In the genomic region with DNA sequence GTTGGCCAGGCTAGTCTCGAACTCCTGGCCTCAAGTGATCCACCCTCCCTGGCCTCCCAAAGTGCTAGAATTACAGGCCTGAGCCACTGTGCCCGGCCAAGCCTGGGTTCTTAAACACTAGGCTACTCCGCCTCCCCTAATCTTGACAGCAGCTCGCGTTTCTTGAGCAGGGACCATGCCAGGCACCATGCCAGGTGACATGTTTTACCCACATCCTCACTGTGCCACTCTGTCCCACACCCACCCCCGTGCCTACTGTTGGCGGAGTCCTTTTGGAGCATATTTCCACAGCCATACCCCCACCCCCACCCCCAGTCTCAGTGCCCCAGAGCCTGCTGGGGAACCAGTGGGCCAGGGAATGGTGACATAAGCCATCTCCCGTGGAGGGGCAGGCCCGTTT, we compare ENCODE assay signal across 34 cellular contexts.
"Had no signal": no experiment of that assay in that cellular context is flagged by ENCODE, and none has a peak within 500 bp of the region (broad histone marks: within the 10 kb centered on the region; RNA-seq: fewer than 3 reads in every experiment).

No MANE protein-coding gene starts in this region.

- H3K9me3 Mint-ChIP-seq: activated B cell treated with CpG ODN at 0.5 μM for 24 hours; activated naive CD8-positive, alpha-beta T cell treated with anti-CD3 and anti-CD28 coated beads for 36 hours; activated T-cell treated with anti-CD3 and anti-CD28 coated beads, Interleukin-2, amount 50 U/mL, for 4 hours had no signal

- H3K36me3 ChIP-seq: adrenal gland, cardiac muscle cell, colonic mucosa had no signal

- H3K27me3 Mint-ChIP-seq: activated B cell treated with CpG ODN at 0.5 μM for 24 hours; activated CD8-positive, alpha-beta T cell treated with anti-CD3 and anti-CD28 coated beads for 36 hours; activated naive CD4-positive, alpha-beta T cell treated with anti-CD3 and anti-CD28 coated beads, Interleukin-2, amount 50 U/mL, for 24 hours; activated naive CD8-positive, alpha-beta T cell treated with anti-CD3 and anti-CD28 coated beads for 36 hours; activated naive CD8-positive, alpha-beta T cell treated with anti-CD3 and anti-CD28 coated beads, Interleukin-2, amount 50 U/mL, for 24 hours; activated T-helper 17 cell treated with anti-CD3 and anti-CD28 coated beads, Interleukin-2, amount 50 U/mL, for 72 hours; T-cell had no signal

- H3K9me3 ChIP-seq: adrenal gland, colonic mucosa, esophagus squamous epithelium had no signal

- H3K4me3 ChIP-seq: adrenal gland, breast epithelium, cardiac muscle cell, colonic mucosa, esophagus squamous epithelium, gastroesophageal sphincter had no signal

- H3K4me1 ChIP-seq: adrenal gland, breast epithelium, colonic mucosa, esophagus squamous epithelium, gastroesophageal sphincter had no signal

- H3K27me3 ChIP-seq: adrenal gland, breast epithelium, cardiac muscle cell, colonic mucosa, esophagus squamous epithelium, gastroesophageal sphincter had no signal

- H3K4me3 Mint-ChIP-seq: activated B cell treated with CpG ODN at 0.5 μM for 24 hours; activated CD8-positive, alpha-beta T cell treated with anti-CD3 and anti-CD28 coated beads for 36 hours; activated naive CD4-positive, alpha-beta T cell treated with anti-CD3 and anti-CD28 coated beads for 36 hours; activated naive CD4-positive, alpha-beta T cell treated with anti-CD3 and anti-CD28 coated beads, Interleukin-2, amount 50 U/mL, for 24 hours; activated naive CD8-positive, alpha-beta T cell treated with anti-CD3 and anti-CD28 coated beads for 36 hours; activated naive CD8-positive, alpha-beta T cell treated with anti-CD3 and anti-CD28 coated beads, Interleukin-2, amount 50 U/mL, for 24 hours; activated T-cell treated with anti-CD3 and anti-CD28 coated beads, Interleukin-2, amount 50 U/mL, for 4 hours; activated T-helper 17 cell treated with anti-CD3 and anti-CD28 coated beads, Interleukin-2, amount 50 U/mL, for 72 hours; brain; T-cell; T-helper 1 cell treated with Interleukin-12 subunit alpha and Interleukin-12 subunit beta and Interleukin-4 antibody, amounts not matched to agents 30 μg/mL and 1 μg/mL, for 36 hours; T-helper 2 cell treated with Interferon-gamma antibody and Interleukin-4, amounts not matched to agents 5 μg/mL and 100 μg/mL, for 36 hours had no signal

- DNase-seq: activated B cell treated with CpG ODN at 0.5 μM for 24 hours; activated CD4-positive, alpha-beta T cell treated with anti-CD3 and anti-CD28 coated beads for 48 hours; activated CD4-positive, alpha-beta T cell treated with anti-CD3 and anti-CD28 coated beads, Interleukin-2, amount 50 U/mL, for 1 hour; activated CD4-positive, alpha-beta T cell treated with anti-CD3 and anti-CD28 coated beads, Interleukin-2, amount 50 U/mL, for 48 hours; activated CD8-positive, alpha-beta memory T cell treated with anti-CD3 and anti-CD28 coated beads for 24 hours; activated CD8-positive, alpha-beta T cell treated with anti-CD3 and anti-CD28 coated beads for 36 hours; activated effector memory CD4-positive, alpha-beta T cell treated with Interleukin-2 at 50 U/mL for 16 hours; activated gamma-delta T cell treated with Interleukin-2 at 50 U/mL for 16 hours; activated naive CD4-positive, alpha-beta T cell treated with anti-CD3 and anti-CD28 coated beads for 36 hours; activated naive CD8-positive, alpha-beta T cell treated with anti-CD3 and anti-CD28 coated beads for 36 hours; activated naive CD8-positive, alpha-beta T cell treated with anti-CD3 and anti-CD28 coated beads, Interleukin-2, amount 50 U/mL, for 24 hours; activated T-cell treated with anti-CD3 and anti-CD28 coated beads, Interleukin-2, amount 50 U/mL, for 4 hours; adrenal gland; amygdala; aorta; central memory CD4-positive, alpha-beta T cell; cerebellar nuclear complex; colonic mucosa; effector CD8-positive, alpha-beta T cell; esophagus squamous epithelium; foreskin melanocyte; T-cell; T1000; WERI-Rb-1 had no signal

- H3K27ac ChIP-seq: adrenal gland, breast epithelium, cardiac muscle cell, colonic mucosa, epithelial cell of prostate, esophagus squamous epithelium, gastroesophageal sphincter, WERI-Rb-1 had no signal

- H3K4me1 Mint-ChIP-seq: activated B cell treated with CpG ODN at 0.5 μM for 24 hours; activated naive CD4-positive, alpha-beta T cell treated with anti-CD3 and anti-CD28 coated beads, Interleukin-2, amount 50 U/mL, for 24 hours; activated naive CD8-positive, alpha-beta T cell treated with anti-CD3 and anti-CD28 coated beads for 36 hours; activated naive CD8-positive, alpha-beta T cell treated with anti-CD3 and anti-CD28 coated beads, Interleukin-2, amount 50 U/mL, for 24 hours; activated T-helper 17 cell treated with anti-CD3 and anti-CD28 coated beads, Interleukin-2, amount 50 U/mL, for 72 hours; brain; T-cell had no signal

- ATAC-seq: activated CD4-positive, CD25-positive, alpha-beta regulatory T cell treated with anti-CD3 and anti-CD28 coated beads, Interleukin-2, amount 50 U/mL, for 24 hours; activated CD8-positive, alpha-beta T cell treated with anti-CD3 and anti-CD28 coated beads for 36 hours; activated naive CD8-positive, alpha-beta T cell treated with anti-CD3 and anti-CD28 coated beads, Interleukin-2, amount 50 U/mL, for 24 hours; activated T-cell treated with anti-CD3 and anti-CD28 coated beads, Interleukin-2, amount 50 U/mL, for 4 hours; activated T-helper 17 cell treated with anti-CD3 and anti-CD28 coated beads, Interleukin-2, amount 50 U/mL, for 72 hours; gastroesophageal sphincter; T-cell had no signal

- H3K27ac Mint-ChIP-seq: activated B cell treated with CpG ODN at 0.5 μM for 24 hours; activated CD8-positive, alpha-beta T cell treated with anti-CD3 and anti-CD28 coated beads for 36 hours; activated naive CD4-positive, alpha-beta T cell treated with anti-CD3 and anti-CD28 coated beads for 36 hours; activated naive CD4-positive, alpha-beta T cell treated with anti-CD3 and anti-CD28 coated beads, Interleukin-2, amount 50 U/mL, for 24 hours; activated naive CD8-positive, alpha-beta T cell treated with anti-CD3 and anti-CD28 coated beads for 36 hours; activated naive CD8-positive, alpha-beta T cell treated with anti-CD3 and anti-CD28 coated beads, Interleukin-2, amount 50 U/mL, for 24 hours; activated T-helper 17 cell treated with anti-CD3 and anti-CD28 coated beads, Interleukin-2, amount 50 U/mL, for 72 hours; brain; T-cell; T-helper 1 cell treated with Interleukin-12 subunit alpha and Interleukin-12 subunit beta and Interleukin-4 antibody, amounts not matched to agents 30 μg/mL and 1 μg/mL, for 36 hours; T-helper 2 cell treated with Interferon-gamma antibody and Interleukin-4, amounts not matched to agents 5 μg/mL and 100 μg/mL, for 36 hours had no signal
